8 cellular contexts compared by ENCODE assay signal in the genomic region with DNA sequence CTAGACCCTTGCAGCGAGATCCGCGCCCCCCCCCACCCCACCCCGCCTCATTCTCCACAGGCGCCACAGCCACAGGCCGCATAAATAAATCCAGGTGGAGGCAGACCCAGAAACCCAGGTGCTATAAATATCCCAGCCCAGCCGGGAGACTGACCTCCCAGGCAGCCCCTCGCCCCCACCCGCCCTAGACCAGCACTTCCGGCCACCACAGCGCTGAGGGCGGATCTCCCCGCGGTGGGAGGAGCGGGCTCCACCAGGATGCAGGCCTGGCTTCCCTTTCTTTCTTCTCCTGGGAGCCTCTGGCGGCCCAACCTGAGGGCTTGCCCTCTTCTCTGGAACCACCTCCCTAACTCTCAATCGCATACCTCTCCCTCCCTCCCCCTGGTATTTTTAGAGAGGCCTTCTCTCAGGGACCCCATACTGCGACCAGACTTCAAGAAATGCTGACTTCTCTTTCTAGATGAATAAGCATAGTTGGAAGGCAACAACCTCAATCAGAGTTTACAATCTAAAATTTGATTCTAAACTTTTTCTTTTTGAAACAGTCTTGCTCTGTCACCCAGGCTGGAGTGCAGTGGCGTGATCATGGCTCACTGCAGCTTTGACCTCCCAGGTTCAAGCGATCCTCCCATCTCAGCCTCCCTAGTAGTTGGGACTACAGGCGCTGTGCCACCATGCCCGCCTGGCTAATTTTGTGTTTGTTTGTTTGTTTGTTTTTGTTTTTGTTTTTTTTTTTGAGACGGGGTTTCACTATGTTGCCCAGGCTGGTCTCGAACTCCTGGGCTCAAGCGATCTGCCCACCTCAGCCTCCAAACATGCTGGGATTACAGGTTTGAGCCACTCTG. TPM values are rescaled to one million over a fixed set of nuclear protein-coding genes. Genes with fewer than 3 reads are reported as not detected.
DNase-seq lines count a peak whose midpoint lies in the region; ATAC-seq and TF ChIP-seq lines count a peak whose summit lies in the region.

No MANE protein-coding gene starts in this region.

- peaks cover 48% of the 10 kb centered on the region for H3K4me1 ChIP-seq in OCI-LY1 (ENCODE audit: insufficient read depth, low read length, severe bottlenecking)
- H3K4me1 ChIP-seq in mesenchymal stem cell (ENCODE audit: control insufficient read depth, insufficient read depth, low read depth, low read length) = peaks cover 22% of the 10 kb centered on the region
- peaks cover 0 to 33% (median 9%) of the 10 kb centered on the region in 4 donors for H3K4me1 ChIP-seq in transverse colon

- no peak for ATAC-seq in HG03565 (IDR thresholded peaks at IDR 0.05; ENCODE audit: unreplicated experiment)

- peak overlapping the region; percentile 91 for H2BK120ac ChIP-seq in mesenchymal stem cell (ENCODE audit: low read depth, low read length)

- no peaks in the 10 kb centered on the region for H4K20me1 ChIP-seq in OCI-LY1 (ENCODE audit: insufficient read depth, low read length)

- in situ Hi-C loops in transverse colon (cut with MboI; ENCODE audit: low pct_ligation_motif_present in 1 of 4, low pct_unique_long_range_greater_than_20kb in 1 of 4, low sequenced_read_pairs in 3 of 4) = loop anchor here in 1 of 4 donors (25.0 kb wide), 1 partner anchor 234 kb away; no protein-coding TSS in a partner anchor

- no peaks in the 10 kb centered on the region for H3K36me3 Mint-ChIP-seq in activated T-cell treated with anti-CD3 and anti-CD28 coated beads, Interleukin-2, amount 50 U/mL, for 24 hours (ENCODE audit: low read depth)
- no peaks in the 10 kb centered on the region for H3K36me3 Mint-ChIP-seq in chondrocyte (ENCODE audit: low read depth)

- peak overlapping the region; percentile 95 for H3K27ac Mint-ChIP-seq in activated T-cell treated with anti-CD3 and anti-CD28 coated beads, Interleukin-2, amount 50 U/mL, for 24 hours
- H3K27ac Mint-ChIP-seq in chondrocyte (ENCODE audit: unreplicated experiment) = peak overlapping the region; percentile 94

- H3K23ac ChIP-seq in mesenchymal stem cell (ENCODE audit: low read length in 2 of 2) = no peak overlapping the region

- H4K91ac ChIP-seq in mesenchymal stem cell (ENCODE audit: low read length) = peak overlapping the region; percentile 1

- TF ChIP-seq POLR2A in transverse colon (IDR thresholded peaks at IDR 0.05) = no peak
- TF ChIP-seq POLR2A in erythroblast (IDR thresholded peaks at IDR 0.05; ENCODE audit: low read length) = no peak

- peak; percentile 66 for DNase-seq in activated T-cell treated with anti-CD3 and anti-CD28 coated beads, Interleukin-2, amount 50 U/mL, for 24 hours
- DNase-seq in activated T-cell treated with anti-CD3 and anti-CD28 coated beads, Interleukin-2, amount 50 U/mL, for 1 hour = no peak
- DNase-seq in chondrocyte (ENCODE audit: low spot score) (no peak), mesenchymal stem cell (no peak), transverse colon (peak; percentile 61), erythroblast (lab: John Stamatoyannopoulos, UW) (no peak)

- intact Hi-C loops in transverse colon (cut with DNase I; ENCODE audit: low total_unique reads) = no loop called here

- H4K8ac ChIP-seq in mesenchymal stem cell (ENCODE audit: low read length) = peak overlapping the region; percentile 76

- peaks cover 37% of the 10 kb centered on the region for H3K4me1 Mint-ChIP-seq in activated T-cell treated with anti-CD3 and anti-CD28 coated beads, Interleukin-2, amount 50 U/mL, for 24 hours (ENCODE audit: low read depth)
- H3K4me1 Mint-ChIP-seq in chondrocyte (ENCODE audit: low read depth) = peaks cover 42% of the 10 kb centered on the region

- peaks cover 8% of the 10 kb centered on the region for H3K9me3 Mint-ChIP-seq in activated T-cell treated with anti-CD3 and anti-CD28 coated beads, Interleukin-2, amount 50 U/mL, for 24 hours
- H3K9me3 Mint-ChIP-seq in chondrocyte (ENCODE audit: low read depth) = peaks cover 7% of the 10 kb centered on the region

- H3K14ac ChIP-seq in mesenchymal stem cell (ENCODE audit: low read length in 2 of 2) = no peak overlapping the region

- H2BK12ac ChIP-seq in mesenchymal stem cell (ENCODE audit: low read length in 2 of 2) = peak overlapping the region in 1 of 2 experiments; percentile 49

- no peak overlapping the region for H2BK15ac ChIP-seq in mesenchymal stem cell (ENCODE audit: low read depth, poor library complexity, severe bottlenecking)

- H3K27ac ChIP-seq in OCI-LY1 (ENCODE audit: low read depth, low read length, poor library complexity, severe bottlenecking) = no peak overlapping the region
- H3K27ac ChIP-seq in mesenchymal stem cell (ENCODE audit: low read length, poor library complexity, severe bottlenecking) = peak overlapping the region; percentile 96
- peak overlapping the region; percentile 80 to 87 (median 82) for H3K27ac ChIP-seq in transverse colon

- no peaks in the 10 kb centered on the region for H3F3A ChIP-seq in OCI-LY1 (ENCODE audit: insufficient read depth, low read length)

- peak overlapping the region; percentile 61 to 91 for H3K18ac ChIP-seq in mesenchymal stem cell (ENCODE audit: low read depth in 1 of 2, low read length in 2 of 2)

- peak overlapping the region; percentile 68 for H2BK5ac ChIP-seq in mesenchymal stem cell (ENCODE audit: low read depth, low read length, poor library complexity, severe bottlenecking)

- H3K9me3 ChIP-seq in OCI-LY1 (ENCODE audit: low read length) = peaks cover 6% of the 10 kb centered on the region; the same call in 1 of the 2 replicates
- peaks cover 3% of the 10 kb centered on the region for H3K9me3 ChIP-seq in mesenchymal stem cell (ENCODE audit: control insufficient read depth, low read length)
- no peaks in the 10 kb centered on the region for H3K9me3 ChIP-seq in transverse colon

- H3K4ac ChIP-seq in mesenchymal stem cell (ENCODE audit: low read depth in 1 of 2, low read length in 2 of 2) = peak overlapping the region; percentile 63 to 70

- H2AFZ ChIP-seq in OCI-LY1 (ENCODE audit: low read length) (no peak overlapping the region), mesenchymal stem cell (ENCODE audit: low read depth, low read length) (no peak overlapping the region)

- peak overlapping the region; percentile 78; the same call in 1 of the 2 replicates for H3K4me2 ChIP-seq in OCI-LY1 (ENCODE audit: low read length)
- H3K4me2 ChIP-seq in mesenchymal stem cell (ENCODE audit: low read length, poor library complexity, severe bottlenecking) = peak overlapping the region; percentile 32

- H3K27me3 Mint-ChIP-seq in activated T-cell treated with anti-CD3 and anti-CD28 coated beads, Interleukin-2, amount 50 U/mL, for 24 hours = no peaks in the 10 kb centered on the region
- H3K27me3 Mint-ChIP-seq in chondrocyte (ENCODE audit: low read depth) = no peaks in the 10 kb centered on the region

- no peak overlapping the region for H3K4me3 ChIP-seq in OCI-LY1 (ENCODE audit: low read depth, low read length, poor library complexity, severe bottlenecking)
- no peak overlapping the region for H3K4me3 ChIP-seq in mesenchymal stem cell (ENCODE audit: insufficient read depth in 1 of 2, low read depth in 1 of 2, low read length in 2 of 2)
- H3K4me3 ChIP-seq in transverse colon = peak overlapping the region in 3 of 4 donors; percentile 38 to 52 (median 48)

- no peak for TF ChIP-seq EP300 in transverse colon (IDR thresholded peaks at IDR 0.05; ENCODE audit: low read depth)

- peak overlapping the region; percentile 74 for H3K4me3 Mint-ChIP-seq in activated T-cell treated with anti-CD3 and anti-CD28 coated beads, Interleukin-2, amount 50 U/mL, for 24 hours
- peak overlapping the region; percentile 50 for H3K4me3 Mint-ChIP-seq in chondrocyte (ENCODE audit: unreplicated experiment)

- H3K36me3 ChIP-seq in OCI-LY1 (ENCODE audit: insufficient read depth, low read length) (peaks cover 9% of the 10 kb centered on the region; the same call in 1 of the 2 replicates), mesenchymal stem cell (ENCODE audit: control insufficient read depth in 1 of 2, insufficient read depth in 2 of 2, low read depth in 1 of 2, low read length in 2 of 2) (no peaks in the 10 kb centered on the region), transverse colon (no peaks in the 10 kb centered on the region)

- H3K9ac ChIP-seq in OCI-LY1 (ENCODE audit: low read length) (no peak overlapping the region), mesenchymal stem cell (ENCODE audit: low read length) (no peak overlapping the region)

- WGBS in mesenchymal stem cell = 23% methylated on average over 22 of the region's 25 CpGs
- WGBS in transverse colon (ENCODE audit: low coverage in 1 of 2), 2 donors = 72 to 95% methylated on average over 8 to 25 of the region's 25 CpGs

- H3K79me2 ChIP-seq in OCI-LY1 (ENCODE audit: insufficient read depth, low read length) = no peaks in the 10 kb centered on the region

- no peaks in the 10 kb centered on the region for H3K9me2 ChIP-seq in OCI-LY1 (ENCODE audit: low read depth, low read length)

- H3K27me3 ChIP-seq in OCI-LY1 (ENCODE audit: insufficient read depth, low read length) (peaks cover 20% of the 10 kb centered on the region; the same call in 1 of the 2 replicates), mesenchymal stem cell (ENCODE audit: control insufficient read depth in 1 of 2, insufficient read depth in 1 of 2, low read length in 2 of 2) (no peaks in the 10 kb centered on the region), transverse colon (no peaks in the 10 kb centered on the region)

- TF ChIP-seq CTCF in OCI-LY1 (IDR thresholded peaks at IDR 0.05; ENCODE audit: low read length) (no peak), chondrocyte (IDR thresholded peaks at IDR 0.05) (no peak), transverse colon (IDR thresholded peaks at IDR 0.05) (no peak)

- no peaks in the 10 kb centered on the region for H3K79me1 ChIP-seq in mesenchymal stem cell (replicated peaks; ENCODE audit: low read length, poor library complexity, severe bottlenecking)

- peak overlapping the region; percentile 24 for H2AK5ac ChIP-seq in mesenchymal stem cell (ENCODE audit: low read length, severe bottlenecking)

RNA-seq across cellular contexts. Expression of gene PKDCC, which starts 55.0 kb away (rescaled TPM):
- total RNA-seq in chondrocyte (83.1 to 164 TPM (median 155 TPM) in 3 replicates), transverse colon (100 to 1,000 TPM in 1 of 4 donors, 10 to 100 TPM in 3; 60.6 to 108 (median 74.6) TPM)
- polyA plus RNA-seq in mesenchymal stem cell (2013, experiment 1 of 2) = 35.7 TPM
- 35.3 TPM for polyA plus RNA-seq in mesenchymal stem cell (2013, experiment 2 of 2)

Comparison
In these comparisons a context has a peak if more than half of its experiments do, and no peak if none do; other contexts are left out.
1. DNase-seq: peak in activated T-cell treated with anti-CD3 and anti-CD28 coated beads, Interleukin-2, amount 50 U/mL, for 24 hours (single experiment) and transverse colon (single experiment); none in activated T-cell treated with anti-CD3 and anti-CD28 coated beads, Interleukin-2, amount 50 U/mL, for 1 hour (single experiment), chondrocyte (single experiment), mesenchymal stem cell (single experiment) and erythroblast (0 of 2).
2. H3K4me3 ChIP-seq: peak in transverse colon (3 of 4); none in OCI-LY1 (single experiment) and mesenchymal stem cell (0 of 2).